In the genomic region with DNA sequence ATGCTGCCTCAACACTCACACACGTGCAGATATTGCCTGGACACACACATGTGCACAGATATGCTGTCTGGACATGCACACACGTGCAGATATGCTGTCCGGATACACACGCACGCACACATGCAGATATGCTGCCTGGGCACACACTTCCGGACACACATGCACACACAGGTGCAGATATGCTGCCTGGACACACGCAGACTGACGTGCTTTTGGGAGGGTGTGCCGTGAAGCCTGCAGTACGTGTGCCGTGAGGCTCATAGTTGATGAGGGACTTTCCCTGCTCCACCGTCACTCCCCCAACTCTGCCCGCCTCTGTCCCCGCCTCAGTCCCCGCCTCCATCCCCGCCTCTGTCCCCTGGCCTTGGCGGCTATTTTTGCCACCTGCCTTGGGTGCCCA, we compare ENCODE assay signal across 8 cellular contexts. TPM values are rescaled to one million over a fixed set of nuclear protein-coding genes. Genes with fewer than 3 reads are reported as not detected.
DNase-seq lines count a peak whose midpoint lies in the region; ATAC-seq and TF ChIP-seq lines count a peak whose summit lies in the region.

No MANE protein-coding gene starts in this region.

- H3K27me3 ChIP-seq in hepatocyte: no peaks in the 10 kb centered on the region

- H3K27ac ChIP-seq in hepatocyte: no peak overlapping the region

- POLR2A ChIA-PET in activated CD8-positive, alpha-beta T cell treated with anti-CD3 and anti-CD28 coated beads, Interleukin-2, amount 10 ng/mL, durations not matched to agents 7 days and 5 days (lab: Charles Lee): no interaction called here

- H3K36me3 Mint-ChIP-seq in activated CD8-positive, alpha-beta T cell treated with anti-CD3 and anti-CD28 coated beads, Interleukin-2, amount 10 ng/mL, durations not matched to agents 7 days and 5 days (ENCODE audit: low read depth): peaks cover 5% of the 10 kb centered on the region
- H3K36me3 Mint-ChIP-seq in naive B cell: no peaks in the 10 kb centered on the region

- H3K4me3 ChIP-seq in hepatocyte: no peak overlapping the region

- no peaks in the 10 kb centered on the region for H3K9me3 Mint-ChIP-seq in activated CD8-positive, alpha-beta T cell treated with anti-CD3 and anti-CD28 coated beads, Interleukin-2, amount 10 ng/mL, durations not matched to agents 7 days and 5 days (ENCODE audit: insufficient read depth)
- H3K9me3 Mint-ChIP-seq in naive B cell: no peaks in the 10 kb centered on the region

- no peaks in the 10 kb centered on the region for H4K20me1 ChIP-seq in hepatocyte (ENCODE audit: insufficient read depth, poor library complexity, severe bottlenecking)

- peak; percentile 55 for ATAC-seq in GM18907 (IDR thresholded peaks at IDR 0.05; ENCODE audit: unreplicated experiment)
- peak; percentile 67 for ATAC-seq in HG03354 (IDR thresholded peaks at IDR 0.05; ENCODE audit: poor library complexity, severe bottlenecking, unreplicated experiment)
- peak; percentile 63 for ATAC-seq in activated CD8-positive, alpha-beta T cell treated with anti-CD3 and anti-CD28 coated beads, Interleukin-2, amount 10 ng/mL, durations not matched to agents 7 days and 5 days
- peak; percentile 79 to 83 for ATAC-seq in naive B cell (ENCODE audit: low read depth in 2 of 2)

- no peak overlapping the region for H3K4me2 ChIP-seq in hepatocyte

- CTCF ChIA-PET in activated CD8-positive, alpha-beta T cell treated with anti-CD3 and anti-CD28 coated beads, Interleukin-2, amount 10 ng/mL, durations not matched to agents 7 days and 5 days (lab: Charles Lee): no interaction called here

- 76% methylated on average over 17 of the region's 17 CpGs for WGBS in hepatocyte (ENCODE audit: low lambda C conversion rate, missing lambda C conversion rate)

- H3K27me3 Mint-ChIP-seq in activated CD8-positive, alpha-beta T cell treated with anti-CD3 and anti-CD28 coated beads, Interleukin-2, amount 10 ng/mL, durations not matched to agents 7 days and 5 days (ENCODE audit: low read depth): no peaks in the 10 kb centered on the region
- peaks cover 0 to 5% (median 0%) of the 10 kb centered on the region in 3 donors for H3K27me3 Mint-ChIP-seq in naive B cell

- no peak overlapping the region for H2AFZ ChIP-seq in hepatocyte

- TF ChIP-seq CTCF in hepatocyte (IDR thresholded peaks at IDR 0.05; ENCODE audit: poor library complexity): no peak

- no peaks in the 10 kb centered on the region for H3K79me2 ChIP-seq in hepatocyte

- no peak overlapping the region for H3K4me3 Mint-ChIP-seq in activated CD8-positive, alpha-beta T cell treated with anti-CD3 and anti-CD28 coated beads, Interleukin-2, amount 10 ng/mL, durations not matched to agents 7 days and 5 days
- H3K4me3 Mint-ChIP-seq in naive B cell: peak overlapping the region in 3 of 8 donors; percentile 6 to 57 (median 8)

- H3K36me3 ChIP-seq in hepatocyte (replicated peaks; ENCODE audit: insufficient read depth, low read depth): no peaks in the 10 kb centered on the region

- in situ Hi-C loops in ACHN (cut with HindIII; ENCODE audit: low pct_ligation_motif_present, low pct_unique_long_range_greater_than_20kb, low sequenced_read_pairs): no loop called here

- no peaks in the 10 kb centered on the region for H3K9me3 ChIP-seq in hepatocyte (ENCODE audit: low read depth)

- H3K4me1 ChIP-seq in hepatocyte (ENCODE audit: insufficient read depth): no peaks in the 10 kb centered on the region

- H3K9me2 ChIP-seq in hepatocyte (replicated peaks; ENCODE audit: insufficient read depth): no peaks in the 10 kb centered on the region

- no peak overlapping the region for H3K27ac Mint-ChIP-seq in activated CD8-positive, alpha-beta T cell treated with anti-CD3 and anti-CD28 coated beads, Interleukin-2, amount 10 ng/mL, durations not matched to agents 7 days and 5 days
- peak overlapping the region; percentile 24 to 98 (median 94) for H3K27ac Mint-ChIP-seq in naive B cell

- H3K4me1 Mint-ChIP-seq in activated CD8-positive, alpha-beta T cell treated with anti-CD3 and anti-CD28 coated beads, Interleukin-2, amount 10 ng/mL, durations not matched to agents 7 days and 5 days (ENCODE audit: low read depth): peaks cover 7% of the 10 kb centered on the region
- H3K4me1 Mint-ChIP-seq in naive B cell: peaks cover 12 to 22% (median 18%) of the 10 kb centered on the region in 3 donors

- DNase-seq in ACHN (peak; percentile 34), naive B cell (peak; percentile 69), GF-D8 (lab: John Stamatoyannopoulos, UW) (no peak), hepatocyte (ENCODE audit: low spot score) (no peak), COR-L47 (lab: John Stamatoyannopoulos, UW) (no peak)
- DNase-seq in activated CD8-positive, alpha-beta T cell treated with anti-CD3 and anti-CD28 coated beads, Interleukin-2, amount 10 ng/mL, durations not matched to agents 7 days and 5 days: peak; percentile 46

RNA-seq across cellular contexts. Expression of gene FGFRL1, which starts 14.7 kb away (rescaled TPM):
- total RNA-seq in activated CD8-positive, alpha-beta T cell treated with anti-CD3 and anti-CD28 coated beads, Interleukin-2, amount 10 ng/mL, durations not matched to agents 7 days and 5 days: 10 to 100 TPM in 1 of 2 experiments, 1 to 10 TPM in 1; 8.1 to 10.1 TPM
- polyA plus RNA-seq in naive B cell (ENCODE audit: low read depth in 6 of 6) (1 to 10 TPM in 2 of 6 donors, under 1 TPM in 3, not detected in 1; 0.22 to 2.3 (median 0.37) TPM), hepatocyte (27.8 and 34.0 TPM in 2 replicates)
- 23.1 and 28.1 TPM in 2 replicates for total RNA-seq in hepatocyte

RNA-seq across cellular contexts. Expression of gene SLC26A1, which starts 32.9 kb away (rescaled TPM):
- total RNA-seq in activated CD8-positive, alpha-beta T cell treated with anti-CD3 and anti-CD28 coated beads, Interleukin-2, amount 10 ng/mL, durations not matched to agents 7 days and 5 days: under 1 TPM in 1 of 2 experiments, not detected in 1; 0.45 TPM
- polyA plus RNA-seq in naive B cell (ENCODE audit: low read depth in 6 of 6) (1 to 10 TPM in 2 of 6 donors, under 1 TPM in 3, not detected in 1; 0.22 to 4.3 (median 0.77) TPM), hepatocyte (9.0 and 9.1 TPM in 2 replicates)
- total RNA-seq in hepatocyte: 11.9 and 12.6 TPM in 2 replicates

RNA-seq across cellular contexts. Expression of gene IDUA, which starts 39.3 kb away (rescaled TPM):
- total RNA-seq in activated CD8-positive, alpha-beta T cell treated with anti-CD3 and anti-CD28 coated beads, Interleukin-2, amount 10 ng/mL, durations not matched to agents 7 days and 5 days: 10 to 100 TPM; 19.0 to 20.9 TPM
- polyA plus RNA-seq in naive B cell (ENCODE audit: low read depth in 6 of 6) (1 to 10 TPM; 2.2 to 8.3 (median 3.3) TPM), hepatocyte (82.6 and 103 TPM in 2 replicates)
- 13.1 and 15.5 TPM in 2 replicates for total RNA-seq in hepatocyte

RNA-seq across cellular contexts. Expression of gene DGKQ, which starts 52.7 kb away (rescaled TPM):
- total RNA-seq in activated CD8-positive, alpha-beta T cell treated with anti-CD3 and anti-CD28 coated beads, Interleukin-2, amount 10 ng/mL, durations not matched to agents 7 days and 5 days: 10 to 100 TPM; 15.9 to 16.2 TPM
- 10 to 100 TPM in 1 of 6 donors, 1 to 10 TPM in 5; 1.6 to 11.9 (median 4.1) TPM for polyA plus RNA-seq in naive B cell (ENCODE audit: low read depth in 6 of 6)
- total RNA-seq in hepatocyte: 13.8 and 17.4 TPM in 2 replicates
- 20.7 and 21.1 TPM in 2 replicates for polyA plus RNA-seq in hepatocyte

Comparison
In these comparisons a context has a peak if more than half of its experiments do, and no peak if none do; other contexts are left out.
1. DNase-seq: peak in ACHN (single experiment), activated CD8-positive, alpha-beta T cell treated with anti-CD3 and anti-CD28 coated beads, Interleukin-2, amount 10 ng/mL, durations not matched to agents 7 days and 5 days (single experiment) and naive B cell (single experiment); none in GF-D8 (single experiment), hepatocyte (single experiment) and COR-L47 (single experiment).
2. Peak in every context shown above with its lines, with median percentiles within 50 percentile points of each other: ATAC-seq.